ENCODE assay signal across 9 cellular contexts in genomic region chr1:204127597-204128242, GRCh38. TPM values are rescaled to one million over a fixed set of nuclear protein-coding genes. Genes with fewer than 3 reads are reported as not detected.
A peak's percentile ranks its signal among the peaks of the same experiment; 100 is the strongest.
DNase-seq lines count a peak whose midpoint lies in the region; ATAC-seq and TF ChIP-seq lines count a peak whose summit lies in the region.
"Had no signal": no experiment of that assay in that cellular context is flagged by ENCODE, and none has a peak within 500 bp of the region (broad histone marks: within the 10 kb centered on the region; RNA-seq: fewer than 3 reads in every experiment).

No MANE protein-coding gene starts in this region.

- H3K27me3 ChIP-seq in esophagus muscularis mucosa = no peaks in the 10 kb centered on the region

- H3K4me1 Mint-ChIP-seq in nephron progenitor cell = peaks cover 54% of the 10 kb centered on the region

- peak overlapping the region; percentile 39 to 71 (median 56) for H3K27ac ChIP-seq in esophagus muscularis mucosa (replicated peaks in 1 of 4)

- peak; percentile 19 to 39 for DNase-seq in activated CD4-positive, alpha-beta T cell treated with anti-CD3 and anti-CD28 coated beads, Interleukin-2, amount 50 U/mL, for 48 hours
- DNase-seq in activated CD4-positive, alpha-beta T cell treated with anti-CD3 and anti-CD28 coated beads, Interleukin-2, amount 50 U/mL, for 4 hours = no peak
- DNase-seq in NCI-H1105 treated with DMSO at 0.1 percent for 48 hours (lab: John Stamatoyannopoulos, UW) = peak; percentile 76
- DNase-seq in esophagus muscularis mucosa (ENCODE audit: extremely low spot score) = no peak
- DNase-seq in nephron progenitor cell = peak; percentile 68
- DNase-seq in cortex of kidney (lab: John Stamatoyannopoulos, UW) = no peak

- no peaks in the 10 kb centered on the region for H3K9me3 Mint-ChIP-seq in nephron progenitor cell

- H3K36me3 ChIP-seq in esophagus muscularis mucosa = peaks cover 11 to 42% (median 27%) of the 10 kb centered on the region in 4 donors

- intact Hi-C loops in esophagus muscularis mucosa (cut with DNase I) = loop anchor here (2.0 to 5.0 kb wide), 2 partner anchors 55 to 267 kb away; partner anchors contain the start of genes SNRPE and SOX13

- peaks cover 22 to 57% (median 54%) of the 10 kb centered on the region in 4 donors for H3K4me1 ChIP-seq in esophagus muscularis mucosa

- 65% methylated on average over 4 of the region's 5 CpGs for WGBS in esophagus muscularis mucosa

- TF ChIP-seq EP300 in esophagus muscularis mucosa (IDR thresholded peaks at IDR 0.05) = no peak

- H3K4me3 Mint-ChIP-seq in nephron progenitor cell = peak overlapping the region; percentile 35

- TF ChIP-seq CTCF in esophagus muscularis mucosa (IDR thresholded peaks at IDR 0.05) (peak; percentile 79 to 90 (median 83)), nephron progenitor cell (IDR thresholded peaks at IDR 0.05) (peak; percentile 98)

- ATAC-seq in SK-N-SH treated with all-trans-retinoic acid at 6 μM for 48 hours = peak; percentile 45
- no peak for ATAC-seq in GM19035 (IDR thresholded peaks at IDR 0.05; ENCODE audit: unreplicated experiment)

- H3K27ac Mint-ChIP-seq in nephron progenitor cell = peak overlapping the region; percentile 54

- H3K9me3 ChIP-seq in esophagus muscularis mucosa = no peaks in the 10 kb centered on the region

- TF ChIP-seq POLR2A in esophagus muscularis mucosa (IDR thresholded peaks at IDR 0.05; ENCODE audit: low read depth) = no peak

- no peaks in the 10 kb centered on the region for H3K27me3 Mint-ChIP-seq in nephron progenitor cell (ENCODE audit: low read depth, poor library complexity)

- H3K4me3 ChIP-seq in esophagus muscularis mucosa = no peak overlapping the region

- peaks cover 29% of the 10 kb centered on the region for H3K36me3 Mint-ChIP-seq in nephron progenitor cell (ENCODE audit: low read depth)
- H3K36me3 Mint-ChIP-seq: CD4-positive, alpha-beta memory T cell had no signal

TF ChIP-seq in SK-N-SH treated with all-trans-retinoic acid at 6 μM for 48 hours, 23 proteins besides CTCF, POLR2A, EP300 and RAD21:
- TF ChIP-seq ARNTL (CRISPR knock-in tag; IDR thresholded peaks at IDR 0.05; ENCODE audit: borderline replicate concordance, low read depth) = no peak
- TF ChIP-seq TOX (CRISPR knock-in tag; IDR thresholded peaks at IDR 0.05; ENCODE audit: borderline replicate concordance) = no peak
- no peak for TF ChIP-seq TSHZ2 (CRISPR knock-in tag; IDR thresholded peaks at IDR 0.05)
- no peak for TF ChIP-seq CSDC2 (CRISPR knock-in tag; IDR thresholded peaks at IDR 0.05)
- TF ChIP-seq PATZ1 (CRISPR knock-in tag; IDR thresholded peaks at IDR 0.05; ENCODE audit: borderline replicate concordance) = no peak
- TF ChIP-seq BACH2 (CRISPR knock-in tag; IDR thresholded peaks at IDR 0.05; ENCODE audit: borderline replicate concordance) = no peak
- TF ChIP-seq PPARA (CRISPR knock-in tag; IDR thresholded peaks at IDR 0.05; ENCODE audit: borderline replicate concordance) = no peak
- TF ChIP-seq ZNF8 (CRISPR knock-in tag; IDR thresholded peaks at IDR 0.05) = no peak
- no peak for TF ChIP-seq CREB5 (CRISPR knock-in tag; IDR thresholded peaks at IDR 0.05; ENCODE audit: low read depth)
- TF ChIP-seq GLIS3 (CRISPR knock-in tag; IDR thresholded peaks at IDR 0.05) = no peak
- TF ChIP-seq ZFP30 (CRISPR knock-in tag; IDR thresholded peaks at IDR 0.05) = no peak
- no peak for TF ChIP-seq ZFP3 (CRISPR knock-in tag; IDR thresholded peaks at IDR 0.05)
- no peak for TF ChIP-seq ZNF70 (CRISPR knock-in tag; IDR thresholded peaks at IDR 0.05)
- no peak for TF ChIP-seq ZC3H10 (CRISPR knock-in tag; IDR thresholded peaks at IDR 0.05)
- TF ChIP-seq ISL1 (CRISPR knock-in tag; IDR thresholded peaks at IDR 0.05) = no peak
- TF ChIP-seq TCF4 (CRISPR knock-in tag; IDR thresholded peaks at IDR 0.05; ENCODE audit: borderline replicate concordance) = no peak
- TF ChIP-seq ESRRG (CRISPR knock-in tag; IDR thresholded peaks at IDR 0.05) = no peak
- no peak for TF ChIP-seq ZNF565 (CRISPR knock-in tag; conservative IDR thresholded peaks at IDR 0.05; ENCODE audit: low read depth)
- no peak for TF ChIP-seq SNAI2 (CRISPR knock-in tag; IDR thresholded peaks at IDR 0.05)
- TF ChIP-seq CSRNP3 (CRISPR knock-in tag; IDR thresholded peaks at IDR 0.05) = no peak

RNA-seq across cellular contexts. Expression of gene ETNK2, which starts 24.1 kb away (rescaled TPM):
- 10 to 100 TPM in 1 of 4 donors, 1 to 10 TPM in 3; 5.6 to 15.3 (median 6.8) TPM for total RNA-seq in esophagus muscularis mucosa

RNA-seq across cellular contexts. Expression of gene REN, which starts 38.4 kb away (rescaled TPM):
- not detected for total RNA-seq in esophagus muscularis mucosa
- total RNA-seq: CD4-positive, alpha-beta memory T cell had no signal

RNA-seq across cellular contexts. Expression of gene SOX13, which starts 54.8 kb away (rescaled TPM):
- 10 to 100 TPM; 13.3 to 25.6 (median 21.7) TPM for total RNA-seq in esophagus muscularis mucosa

Comparison
In these comparisons a context has a peak if more than half of its experiments do, and no peak if none do; other contexts are left out.
1. DNase-seq: peak in activated CD4-positive, alpha-beta T cell treated with anti-CD3 and anti-CD28 coated beads, Interleukin-2, amount 50 U/mL, for 48 hours (2 of 2), NCI-H1105 treated with DMSO at 0.1 percent for 48 hours (single experiment) and nephron progenitor cell (single experiment); none in activated CD4-positive, alpha-beta T cell treated with anti-CD3 and anti-CD28 coated beads, Interleukin-2, amount 50 U/mL, for 4 hours (0 of 2), esophagus muscularis mucosa (single experiment) and cortex of kidney (single experiment).